ENCODE assay signal across 9 cellular contexts in genomic region chr17:78258323-78259229, GRCh38. TPM values are rescaled to one million over a fixed set of nuclear protein-coding genes. Genes with fewer than 3 reads are reported as not detected.
A peak's percentile ranks its signal among the peaks of the same experiment; 100 is the strongest.
DNase-seq lines count a peak whose midpoint lies in the region; ATAC-seq and TF ChIP-seq lines count a peak whose summit lies in the region.
"Had no signal": no experiment of that assay in that cellular context is flagged by ENCODE, and none has a peak within 500 bp of the region (broad histone marks: within the 10 kb centered on the region; RNA-seq: fewer than 3 reads in every experiment).

No MANE protein-coding gene starts in this region.

- H2AFZ ChIP-seq in OCI-LY3 (ENCODE audit: low read depth, low read length): peak overlapping the region; percentile 29; the same call in 1 of the 2 replicates

- H3K4me3 Mint-ChIP-seq in CD4-positive, CD25-positive, alpha-beta regulatory T cell: peak overlapping the region; percentile 83 to 90 (median 88)
- peak overlapping the region; percentile 80 for H3K4me3 Mint-ChIP-seq in activated T-helper 1 cell treated with anti-CD3 and anti-CD28 coated beads, Interleukin-12 subunit alpha, Interleukin-12 subunit beta, Interleukin-2, Interleukin-4 antibody, amounts not matched to agents 30 ng/mL and 10 ng/mL and 1 ng/mL, durations not matched to agents 14 hours and 24 hours and 36 hours

- H3K4me2 ChIP-seq in OCI-LY3 (ENCODE audit: low read length): peak overlapping the region; percentile 91

- peak overlapping the region; percentile 62 for H3K9ac ChIP-seq in OCI-LY3 (ENCODE audit: low read length)

- H3K36me3 ChIP-seq in CD4-positive, CD25-positive, alpha-beta regulatory T cell (ENCODE audit: control insufficient read depth, insufficient read depth, low read length): no peaks in the 10 kb centered on the region
- H3K36me3 ChIP-seq in OCI-LY3 (replicated peaks; ENCODE audit: low read depth, low read length): no peaks in the 10 kb centered on the region

- peak overlapping the region; percentile 91 to 95 (median 93) for H3K27ac Mint-ChIP-seq in CD4-positive, CD25-positive, alpha-beta regulatory T cell
- H3K27ac Mint-ChIP-seq in activated T-helper 1 cell treated with anti-CD3 and anti-CD28 coated beads, Interleukin-12 subunit alpha, Interleukin-12 subunit beta, Interleukin-2, Interleukin-4 antibody, amounts not matched to agents 30 ng/mL and 10 ng/mL and 1 ng/mL, durations not matched to agents 14 hours and 24 hours and 36 hours: peak overlapping the region; percentile 95

- H3K9me3 Mint-ChIP-seq in CD4-positive, CD25-positive, alpha-beta regulatory T cell: no peaks in the 10 kb centered on the region
- H3K9me3 Mint-ChIP-seq in activated T-helper 1 cell treated with anti-CD3 and anti-CD28 coated beads, Interleukin-12 subunit alpha, Interleukin-12 subunit beta, Interleukin-2, Interleukin-4 antibody, amounts not matched to agents 30 ng/mL and 10 ng/mL and 1 ng/mL, durations not matched to agents 14 hours and 24 hours and 36 hours: no peaks in the 10 kb centered on the region

- no peaks in the 10 kb centered on the region for H3K27me3 ChIP-seq in CD4-positive, CD25-positive, alpha-beta regulatory T cell (ENCODE audit: control insufficient read depth, insufficient read depth, low read length)
- no peaks in the 10 kb centered on the region for H3K27me3 ChIP-seq in OCI-LY3 (ENCODE audit: low read depth, low read length)

- DNase-seq in CD4-positive, CD25-positive, alpha-beta regulatory T cell: peak; percentile 40 to 89 (median 75)
- peak; percentile 76 for DNase-seq in activated T-helper 1 cell treated with anti-CD3 and anti-CD28 coated beads, Interleukin-12 subunit alpha, Interleukin-12 subunit beta, Interleukin-2, Interleukin-4 antibody, amounts not matched to agents 30 ng/mL and 10 ng/mL and 1 ng/mL, durations not matched to agents 14 hours and 24 hours and 36 hours (ENCODE audit: low spot score)
- DNase-seq in left kidney (ENCODE audit: low read depth, low spot score): peak; percentile 63
- DNase-seq in stimulated activated CD8-positive, alpha-beta memory T cell treated with anti-CD3 and anti-CD28 coated beads, Interleukin-4, amount 100 ng/mL, for 1 hour (ENCODE audit: low read depth in 2 of 2, low spot score in 1 of 2): peak; percentile 17 to 35
- no peak for DNase-seq in medulla oblongata (ENCODE audit: extremely low spot score)

- H4K20me1 ChIP-seq in OCI-LY3 (ENCODE audit: insufficient read depth, low read length): no peaks in the 10 kb centered on the region

- H3K4me3 ChIP-seq in CD4-positive, CD25-positive, alpha-beta regulatory T cell (ENCODE audit: low read depth, low read length): peak overlapping the region; percentile 21
- peak overlapping the region; percentile 75 for H3K4me3 ChIP-seq in OCI-LY3 (ENCODE audit: low read length)

- H3K27ac ChIP-seq in CD4-positive, CD25-positive, alpha-beta regulatory T cell (ENCODE audit: insufficient read depth, low read length, poor library complexity, severe bottlenecking): peak overlapping the region; percentile 72
- peak overlapping the region; percentile 33; the same call in 1 of the 2 replicates for H3K27ac ChIP-seq in OCI-LY3 (ENCODE audit: low read length)

- peaks cover 16 to 80% (median 25%) of the 10 kb centered on the region in 4 donors for H3K4me1 Mint-ChIP-seq in CD4-positive, CD25-positive, alpha-beta regulatory T cell
- peaks cover 75% of the 10 kb centered on the region for H3K4me1 Mint-ChIP-seq in activated T-helper 1 cell treated with anti-CD3 and anti-CD28 coated beads, Interleukin-12 subunit alpha, Interleukin-12 subunit beta, Interleukin-2, Interleukin-4 antibody, amounts not matched to agents 30 ng/mL and 10 ng/mL and 1 ng/mL, durations not matched to agents 14 hours and 24 hours and 36 hours (ENCODE audit: low read depth)

- H3K27me3 Mint-ChIP-seq in CD4-positive, CD25-positive, alpha-beta regulatory T cell: no peaks in the 10 kb centered on the region
- no peaks in the 10 kb centered on the region for H3K27me3 Mint-ChIP-seq in activated T-helper 1 cell treated with anti-CD3 and anti-CD28 coated beads, Interleukin-12 subunit alpha, Interleukin-12 subunit beta, Interleukin-2, Interleukin-4 antibody, amounts not matched to agents 30 ng/mL and 10 ng/mL and 1 ng/mL, durations not matched to agents 14 hours and 24 hours and 36 hours (ENCODE audit: insufficient read depth)

- no peaks in the 10 kb centered on the region for H3K79me2 ChIP-seq in OCI-LY3 (ENCODE audit: low read length)

- H3K4me1 ChIP-seq in CD4-positive, CD25-positive, alpha-beta regulatory T cell (ENCODE audit: control insufficient read depth, insufficient read depth, low read length, poor library complexity, severe bottlenecking): peaks cover 69% of the 10 kb centered on the region
- H3K4me1 ChIP-seq in OCI-LY3 (ENCODE audit: low read length): peaks cover 47% of the 10 kb centered on the region

- no peak for TF ChIP-seq CTCF in OCI-LY3 (IDR thresholded peaks at IDR 0.05; ENCODE audit: low read depth, low read length)

- ATAC-seq in CD4-positive, CD25-positive, alpha-beta regulatory T cell (ENCODE audit: low read depth in 2 of 2): peak; percentile 75 to 79
- ATAC-seq in HG03442 (IDR thresholded peaks at IDR 0.05; ENCODE audit: unreplicated experiment) (no peak), GM21360 (IDR thresholded peaks at IDR 0.05; ENCODE audit: unreplicated experiment) (no peak)

- intact Hi-C loops in activated T-helper 1 cell treated with anti-CD3 and anti-CD28 coated beads, Interleukin-12 subunit alpha, Interleukin-12 subunit beta, Interleukin-2, Interleukin-4 antibody, amounts not matched to agents 30 ng/mL and 10 ng/mL and 1 ng/mL, durations not matched to agents 14 hours and 24 hours and 36 hours (cut with micrococcal nuclease): loop anchor here (2.0 to 5.0 kb wide), 2 partner anchors 14 to 749 kb away; partner anchors contain the start of gene CANT1

- H3K9me3 ChIP-seq in CD4-positive, CD25-positive, alpha-beta regulatory T cell (ENCODE audit: control insufficient read depth in 2 of 2, low read length in 2 of 2): no peaks in the 10 kb centered on the region
- no peaks in the 10 kb centered on the region for H3K9me3 ChIP-seq in OCI-LY3 (ENCODE audit: insufficient read depth, low read length)

- H3K36me3 Mint-ChIP-seq in CD4-positive, CD25-positive, alpha-beta regulatory T cell: no peaks in the 10 kb centered on the region
- peaks cover 2% of the 10 kb centered on the region for H3K36me3 Mint-ChIP-seq in activated T-helper 1 cell treated with anti-CD3 and anti-CD28 coated beads, Interleukin-12 subunit alpha, Interleukin-12 subunit beta, Interleukin-2, Interleukin-4 antibody, amounts not matched to agents 30 ng/mL and 10 ng/mL and 1 ng/mL, durations not matched to agents 14 hours and 24 hours and 36 hours (ENCODE audit: low read depth)

RNA-seq across cellular contexts. Expression of gene TMEM235, which starts 27.1 kb away (rescaled TPM):
- not detected for total RNA-seq in CD4-positive, CD25-positive, alpha-beta regulatory T cell
- not detected for polyA plus RNA-seq in CD4-positive, CD25-positive, alpha-beta regulatory T cell
- not detected in 2 replicates for total RNA-seq in activated T-helper 1 cell treated with anti-CD3 and anti-CD28 coated beads, Interleukin-12 subunit alpha, Interleukin-12 subunit beta, Interleukin-2, Interleukin-4 antibody, amounts not matched to agents 30 ng/mL and 10 ng/mL and 1 ng/mL, durations not matched to agents 14 hours and 24 hours and 36 hours
- total RNA-seq: urinary bladder had no signal
- polyA plus RNA-seq: urinary bladder had no signal

RNA-seq across cellular contexts. Expression of gene BIRC5, which starts 44.5 kb away (rescaled TPM):
- 2.7 TPM for total RNA-seq in CD4-positive, CD25-positive, alpha-beta regulatory T cell
- polyA plus RNA-seq in CD4-positive, CD25-positive, alpha-beta regulatory T cell: 10 to 100 TPM in 1 of 4 donors, 1 to 10 TPM in 3; 2.8 to 11.5 (median 7.5) TPM
- total RNA-seq in activated T-helper 1 cell treated with anti-CD3 and anti-CD28 coated beads, Interleukin-12 subunit alpha, Interleukin-12 subunit beta, Interleukin-2, Interleukin-4 antibody, amounts not matched to agents 30 ng/mL and 10 ng/mL and 1 ng/mL, durations not matched to agents 14 hours and 24 hours and 36 hours: 39.4 and 39.6 TPM in 2 replicates

Comparison
In these comparisons a context has a peak if more than half of its experiments do, and no peak if none do; other contexts are left out.
1. ATAC-seq: peak in CD4-positive, CD25-positive, alpha-beta regulatory T cell (2 of 2); none in HG03442 (single experiment) and GM21360 (single experiment).
2. RNA of gene BIRC5, which starts 44.5 kb away (total RNA-seq): 39.4 to 39.6 TPM in activated T-helper 1 cell treated with anti-CD3 and anti-CD28 coated beads, Interleukin-12 subunit alpha, Interleukin-12 subunit beta, Interleukin-2, Interleukin-4 antibody, amounts not matched to agents 30 ng/mL and 10 ng/mL and 1 ng/mL, durations not matched to agents 14 hours and 24 hours and 36 hours; 2.7 TPM in CD4-positive, CD25-positive, alpha-beta regulatory T cell (single experiment); every median in the first group is over 10 times any median in the second.